18 cellular contexts compared by ENCODE assay signal in genomic region chr17:82483836-82484235, GRCh38.
"Had no signal": no experiment of that assay in that cellular context is flagged by ENCODE, and none has a peak within 500 bp of the region (broad histone marks: within the 10 kb centered on the region; RNA-seq: fewer than 3 reads in every experiment).

No MANE protein-coding gene starts in this region.

- H3K9me3 ChIP-seq: colonic mucosa, esophagus squamous epithelium, left lung, prostate gland, thoracic aorta, tibial nerve, upper lobe of right lung, vagina had no signal

- H3K4me3 ChIP-seq: colonic mucosa, esophagus squamous epithelium, left lung, lung, prostate gland, skin epidermis, thoracic aorta, tibial nerve, upper lobe of right lung, vagina had no signal

- H3K4me1 ChIP-seq: colonic mucosa, prostate gland, vagina had no signal

- H3K27ac ChIP-seq: colonic mucosa, esophagus squamous epithelium, left lung, prostate gland, skin epidermis, thoracic aorta, tibial nerve, upper lobe of right lung, vagina had no signal

- H3K27me3 ChIP-seq: colonic mucosa, esophagus squamous epithelium, left lung, tibial nerve, upper lobe of right lung, vagina had no signal

- DNase-seq: colonic mucosa; effector memory CD8-positive, alpha-beta T cell; erythroblast; esophagus squamous epithelium; foreskin melanocyte; left lung; naive B cell; stimulated activated CD4-positive, alpha-beta T cell treated with anti-CD3 and anti-CD28 coated beads, Interleukin-15, amount 100 ng/mL, for 24 hours; stimulated activated CD4-positive, alpha-beta T cell treated with anti-CD3 and anti-CD28 coated beads, Interleukin-2, amount 100 ng/mL, for 48 hours; stimulated activated naive B cell treated with anti-CD40 and anti-IgM and Interleukin-4, amounts not matched to agents 10 μg/mL and 1 μg/mL and 100 μg/mL, for 72 hours; upper lobe of right lung had no signal

- ATAC-seq: effector memory CD8-positive, alpha-beta T cell; left lung; natural killer cell treated with Interleukin-12 subunit alpha and Interleukin-12 subunit beta and Interleukin-15 and Interleukin-18, amount 100 ng/mL, for 72 hours; stimulated activated naive B cell treated with anti-CD40 and anti-IgM and Interleukin-4, amounts not matched to agents 10 μg/mL and 1 μg/mL and 100 μg/mL, for 72 hours; upper lobe of right lung had no signal
